ENCODE assay signal across 16 cellular contexts in the genomic region with DNA sequence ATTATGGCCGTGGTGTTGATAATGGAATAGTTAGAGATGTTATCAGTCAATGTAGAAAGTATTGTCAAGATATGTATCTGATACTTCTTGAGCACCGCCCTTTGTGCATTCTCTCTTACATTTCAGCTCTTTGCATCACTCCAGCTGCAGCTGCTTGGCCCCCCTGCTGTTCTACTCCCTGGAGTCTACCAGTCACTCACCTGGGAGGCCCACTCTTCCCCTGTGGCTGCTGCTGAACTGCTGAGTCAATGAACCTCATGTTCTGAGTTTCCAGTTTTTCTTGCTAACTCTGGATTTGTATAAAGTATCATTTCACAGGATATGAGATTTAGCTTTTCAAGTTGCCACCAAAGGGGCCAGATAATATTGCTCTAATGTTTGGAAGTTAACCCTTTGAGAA.
DNase-seq lines count a peak whose midpoint lies in the region; ATAC-seq lines count a peak whose summit lies in the region.
"Had no signal": no experiment of that assay in that cellular context is flagged by ENCODE, and none has a peak within 500 bp of the region (broad histone marks: within the 10 kb centered on the region; RNA-seq: fewer than 3 reads in every experiment).

No MANE protein-coding gene starts in this region.

- H3K27me3 ChIP-seq in H7 (ENCODE audit: control insufficient read depth, insufficient read depth, low read length): no peaks in the 10 kb centered on the region

- no peaks in the 10 kb centered on the region for H3K36me3 ChIP-seq in H7 (replicated peaks; ENCODE audit: control insufficient read depth, insufficient read depth, low read length)

- H3K4me3 ChIP-seq in H7 (ENCODE audit: insufficient read depth, low read depth, low read length): no peak overlapping the region

- DNase-seq in H7 (peak; percentile 48), NCI-H146 (lab: John Stamatoyannopoulos, UW) (peak; percentile 96), NCI-H69 (lab: John Stamatoyannopoulos, UW) (peak; percentile 15), iPS-NIHi11 (ENCODE audit: low spot score) (peak; percentile 38), NCI-H2029 treated with DMSO at 0.1 percent for 48 hours (lab: John Stamatoyannopoulos, UW) (no peak), left lobe of liver (ENCODE audit: low spot score) (no peak)
- DNase-seq: GOT3, IMR-90, Kasumi-1, MM.1S, NCI-H1092 treated with DMSO at 0.1 percent for 48 hours, NCI-H187 treated with DMSO at 0.1 percent for 48 hours, NCI-H446 treated with DMSO at 0.1 percent for 48 hours, SW 1271 had no signal

- ATAC-seq in HG02884 (IDR thresholded peaks at IDR 0.05; ENCODE audit: unreplicated experiment) (no peak), left lobe of liver (no peak)
- ATAC-seq: Panc1 had no signal

Comparison
In these comparisons a context has a peak if more than half of its experiments do, and no peak if none do; other contexts are left out.
1. DNase-seq: peak in H7 (single experiment), NCI-H146 (single experiment), NCI-H69 (single experiment) and iPS-NIHi11 (single experiment); none in NCI-H2029 treated with DMSO at 0.1 percent for 48 hours (single experiment) and left lobe of liver (single experiment).